16 cellular contexts compared by ENCODE assay signal in the genomic region with DNA sequence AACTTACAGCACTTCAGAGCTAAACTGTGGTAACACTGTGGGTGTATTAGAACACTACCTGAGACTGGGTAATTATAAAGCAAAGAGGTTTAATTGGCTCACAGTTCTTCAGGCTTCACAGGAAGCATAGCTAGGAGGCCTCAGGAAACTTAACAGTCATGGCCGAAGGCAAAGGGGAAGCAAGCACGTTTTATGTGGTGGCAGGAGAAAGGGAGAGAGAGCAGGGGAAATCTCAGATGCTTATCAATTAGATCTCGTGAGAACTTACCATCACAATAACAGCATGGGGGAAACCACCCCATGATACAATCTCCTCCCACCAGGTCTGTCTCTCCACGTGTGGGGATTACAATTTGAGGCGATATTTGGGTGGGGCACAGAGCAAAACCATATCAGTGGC.
"Had no signal": no experiment of that assay in that cellular context is flagged by ENCODE, and none has a peak within 500 bp of the region (broad histone marks: within the 10 kb centered on the region; RNA-seq: fewer than 3 reads in every experiment).

No MANE protein-coding gene starts in this region.

- ATAC-seq: foreskin keratinocyte; mucosa of descending colon; naive thymus-derived CD8-positive, alpha-beta T cell; right cardiac atrium had no signal

- H3K4me3 ChIP-seq: mucosa of descending colon, ovary, stomach, thoracic aorta, transverse colon had no signal

- H3K9me3 ChIP-seq: mucosa of descending colon, ovary, stomach, thoracic aorta, transverse colon had no signal

- H3K4me1 ChIP-seq: foreskin keratinocyte, stomach, transverse colon had no signal

- H3K36me3 Mint-ChIP-seq: naive thymus-derived CD8-positive, alpha-beta T cell had no signal

- H3K27me3 Mint-ChIP-seq: naive thymus-derived CD8-positive, alpha-beta T cell had no signal

- H3K4me3 Mint-ChIP-seq: naive thymus-derived CD8-positive, alpha-beta T cell had no signal

- H3K36me3 ChIP-seq: ovary, stomach, thoracic aorta, transverse colon had no signal

- H3K4me1 Mint-ChIP-seq: naive thymus-derived CD8-positive, alpha-beta T cell had no signal

- DNase-seq: erythroblast; foreskin keratinocyte; kidney glomerular epithelial cell; mammary epithelial cell; mucosa of descending colon; naive thymus-derived CD8-positive, alpha-beta T cell; nucleus accumbens; ovary; right cardiac atrium; small intestine; stimulated activated CD4-positive, alpha-beta T cell treated with anti-CD3 and anti-CD28 coated beads, Interleukin-12 subunit alpha, Interleukin-12 subunit beta, amount 100 ng/mL, for 4 hours; stimulated activated naive CD4-positive, alpha-beta T cell; stomach; substantia nigra; transverse colon had no signal

- H3K27ac Mint-ChIP-seq: naive thymus-derived CD8-positive, alpha-beta T cell had no signal

- H3K27me3 ChIP-seq: foreskin keratinocyte, ovary, stomach, transverse colon had no signal

- H3K27ac ChIP-seq: foreskin keratinocyte, ovary, stomach, thoracic aorta, transverse colon had no signal
